10 cellular contexts compared by ENCODE assay signal in genomic region chr20:49825521-49826033, GRCh38. TPM values are rescaled to one million over a fixed set of nuclear protein-coding genes. Genes with fewer than 3 reads are reported as not detected.
DNase-seq lines count a peak whose midpoint lies in the region; ATAC-seq and TF ChIP-seq lines count a peak whose summit lies in the region.
"Had no signal": no experiment of that assay in that cellular context is flagged by ENCODE, and none has a peak within 500 bp of the region (broad histone marks: within the 10 kb centered on the region; RNA-seq: fewer than 3 reads in every experiment).

No MANE protein-coding gene starts in this region.

- DNase-seq in CD4-positive, alpha-beta memory T cell, result no peak
- DNase-seq in NCI-H1105 treated with DMSO at 0.1 percent for 48 hours (lab: John Stamatoyannopoulos, UW), result peak; percentile 78
- no peak for DNase-seq in ascending aorta (ENCODE audit: low spot score in 2 of 2)
- no peak for DNase-seq in naive thymus-derived CD4-positive, alpha-beta T cell
- no peak for DNase-seq in RWPE1 (ENCODE audit: low spot score)
- no peak for DNase-seq in hypothalamus (lab: John Stamatoyannopoulos, UW)
- DNase-seq in NCI-H345 treated with DMSO at 0.1 percent for 48 hours (lab: John Stamatoyannopoulos, UW; ENCODE audit: unreplicated experiment), result no peak
- DNase-seq: activated CD4-positive, alpha-beta T cell treated with anti-CD3 and anti-CD28 coated beads, Interleukin-2, amount 50 U/mL, for 48 hours; uterus had no signal

- H3K4me1 Mint-ChIP-seq in CD4-positive, alpha-beta memory T cell, result peaks cover 36 to 47% (median 43%) of the 10 kb centered on the region in 4 donors
- H3K4me1 Mint-ChIP-seq in naive thymus-derived CD4-positive, alpha-beta T cell, result peaks cover 33 to 53% (median 48%) of the 10 kb centered on the region in 7 donors

- H3K4me1 ChIP-seq in CD4-positive, alpha-beta memory T cell (ENCODE audit: insufficient read depth, low read length), result peaks cover 45% of the 10 kb centered on the region
- H3K4me1 ChIP-seq in ascending aorta, result peaks cover 3 to 16% of the 10 kb centered on the region in 2 donors
- peaks cover 25 to 27% of the 10 kb centered on the region in 2 donors for H3K4me1 ChIP-seq in naive thymus-derived CD4-positive, alpha-beta T cell (ENCODE audit: control insufficient read depth in 2 of 2, insufficient read depth in 2 of 2, low read length in 2 of 2)

- TF ChIP-seq CTCF in ascending aorta (IDR thresholded peaks at IDR 0.05) (no peak), RWPE1 (conservative IDR thresholded peaks at IDR 0.05; ENCODE audit: low read depth) (no peak)

- intact Hi-C loops in CD4-positive, alpha-beta memory T cell (cut with micrococcal nuclease), result no loop called here
- intact Hi-C loops in ascending aorta (cut with DNase I), result no loop called here
- intact Hi-C loops in naive thymus-derived CD4-positive, alpha-beta T cell (cut with micrococcal nuclease), result no loop called here

- H3K9me3 ChIP-seq in CD4-positive, alpha-beta memory T cell (ENCODE audit: control insufficient read depth in 1 of 2, low read length in 2 of 2), result no peaks in the 10 kb centered on the region
- no peaks in the 10 kb centered on the region for H3K9me3 ChIP-seq in ascending aorta
- no peaks in the 10 kb centered on the region for H3K9me3 ChIP-seq in naive thymus-derived CD4-positive, alpha-beta T cell (ENCODE audit: control insufficient read depth in 2 of 3, low read length in 3 of 3)
- H3K9me3 ChIP-seq: uterus had no signal

- peaks cover 33 to 60% of the 10 kb centered on the region in 2 donors for H3K36me3 Mint-ChIP-seq in CD4-positive, alpha-beta memory T cell
- H3K36me3 Mint-ChIP-seq in naive thymus-derived CD4-positive, alpha-beta T cell, result peaks cover 0 to 45% (median 24%) of the 10 kb centered on the region in 5 donors

- H3K27me3 ChIP-seq in CD4-positive, alpha-beta memory T cell (ENCODE audit: insufficient read depth, low read length), result no peaks in the 10 kb centered on the region
- H3K27me3 ChIP-seq in ascending aorta, result no peaks in the 10 kb centered on the region
- no peaks in the 10 kb centered on the region for H3K27me3 ChIP-seq in naive thymus-derived CD4-positive, alpha-beta T cell (ENCODE audit: control insufficient read depth in 2 of 2, insufficient read depth in 2 of 2, low read length in 2 of 2)
- H3K27me3 ChIP-seq: uterus had no signal

- no peaks in the 10 kb centered on the region for H3K27me3 Mint-ChIP-seq in CD4-positive, alpha-beta memory T cell
- H3K27me3 Mint-ChIP-seq in naive thymus-derived CD4-positive, alpha-beta T cell, result no peaks in the 10 kb centered on the region

- no peak overlapping the region for H3K4me3 ChIP-seq in CD4-positive, alpha-beta memory T cell (ENCODE audit: low read length in 2 of 2)
- H3K4me3 ChIP-seq in ascending aorta, result no peak overlapping the region
- H3K4me3 ChIP-seq in naive thymus-derived CD4-positive, alpha-beta T cell (ENCODE audit: low read length), result no peak overlapping the region
- H3K4me3 ChIP-seq: uterus had no signal

- ATAC-seq in naive thymus-derived CD4-positive, alpha-beta T cell, result no peak
- no peak for ATAC-seq in HG03108 (IDR thresholded peaks at IDR 0.05; ENCODE audit: unreplicated experiment)

- H3K4me3 Mint-ChIP-seq in CD4-positive, alpha-beta memory T cell, result peak overlapping the region in 1 of 8 donors; percentile 14
- H3K4me3 Mint-ChIP-seq in naive thymus-derived CD4-positive, alpha-beta T cell, result no peak overlapping the region

- peak overlapping the region in 6 of 7 donors; percentile 29 to 84 (median 79) for H3K27ac Mint-ChIP-seq in CD4-positive, alpha-beta memory T cell
- H3K27ac Mint-ChIP-seq in naive thymus-derived CD4-positive, alpha-beta T cell, result peak overlapping the region in 6 of 9 donors; percentile 39 to 80 (median 74)

- H3K27ac ChIP-seq in CD4-positive, alpha-beta memory T cell (ENCODE audit: low read depth, low read length), result no peak overlapping the region
- peak overlapping the region; percentile 13 to 31 for H3K27ac ChIP-seq in ascending aorta
- H3K27ac ChIP-seq in naive thymus-derived CD4-positive, alpha-beta T cell (ENCODE audit: low read depth, low read length), result no peak overlapping the region
- H3K27ac ChIP-seq in RWPE1, result no peak overlapping the region
- H3K27ac ChIP-seq: uterus had no signal

- CTCF ChIA-PET in CD4-positive, alpha-beta memory T cell (lab: Charles Lee; ENCODE audit: partially characterized antibody), result interaction anchor here (1.1 to 3.7 kb wide), 3 partner anchors 9 to 21 kb away, joined by 3 to 11 read pairs (median 5); no protein-coding TSS in a partner anchor
- CTCF ChIA-PET in naive thymus-derived CD4-positive, alpha-beta T cell (lab: Charles Lee), result no interaction called here
- CTCF ChIA-PET in RWPE1 (lab: Yijun Ruan, JAX), result interaction anchor here (0.5 to 1.2 kb wide), 3 partner anchors 20 to 713 kb away, joined by 3 to 4 read pairs (median 4); no protein-coding TSS in a partner anchor

- no peaks in the 10 kb centered on the region for H3K9me3 Mint-ChIP-seq in CD4-positive, alpha-beta memory T cell
- no peaks in the 10 kb centered on the region for H3K9me3 Mint-ChIP-seq in naive thymus-derived CD4-positive, alpha-beta T cell

- H3K36me3 ChIP-seq in CD4-positive, alpha-beta memory T cell (ENCODE audit: insufficient read depth, low read length), result peaks cover 6% of the 10 kb centered on the region
- peaks cover 19 to 44% of the 10 kb centered on the region in 2 donors for H3K36me3 ChIP-seq in ascending aorta
- H3K36me3 ChIP-seq in naive thymus-derived CD4-positive, alpha-beta T cell (ENCODE audit: control insufficient read depth in 2 of 3, insufficient read depth in 3 of 3, low read length in 3 of 3), result peaks cover 0 to 20% (median 7%) of the 10 kb centered on the region in 3 experiments
- H3K36me3 ChIP-seq: uterus had no signal

- POLR2A ChIA-PET in CD4-positive, alpha-beta memory T cell (lab: Charles Lee; ENCODE audit: partially characterized antibody), result interaction anchor here (1.4 to 3.4 kb wide), 2 partner anchors 12 to 14 kb away, joined by 3 to 27 read pairs; partner anchors contain the start of gene SLC9A8
- POLR2A ChIA-PET in naive thymus-derived CD4-positive, alpha-beta T cell (lab: Charles Lee), result interaction anchor here (1.3 to 1.7 kb wide), 2 partner anchors 12 to 13 kb away, joined by 4 to 7 read pairs; partner anchors contain the start of gene SLC9A8
- POLR2A ChIA-PET in RWPE1 (lab: Yijun Ruan, JAX; ENCODE audit: low non-redundant PET), result no interaction called here

RNA-seq across cellular contexts. Expression of gene SLC9A8, which starts 12.9 kb away (rescaled TPM):
- 10 to 100 TPM; 24.4 to 25.6 TPM for total RNA-seq in CD4-positive, alpha-beta memory T cell
- 1 to 10 TPM; 3.4 to 9.5 TPM for polyA plus RNA-seq in CD4-positive, alpha-beta memory T cell
- total RNA-seq in ascending aorta, result 9.7 TPM
- total RNA-seq in naive thymus-derived CD4-positive, alpha-beta T cell, result 10 to 100 TPM; 21.7 to 42.5 (median 25.7) TPM
- polyA plus RNA-seq in naive thymus-derived CD4-positive, alpha-beta T cell, result 1 to 10 TPM; 6.2 to 7.2 TPM

Comparison
In these comparisons a context has a peak if more than half of its experiments do, and no peak if none do; other contexts are left out.
1. H3K27ac ChIP-seq: peak in ascending aorta (2 of 2); none in CD4-positive, alpha-beta memory T cell (single experiment), naive thymus-derived CD4-positive, alpha-beta T cell (single experiment) and RWPE1 (single experiment).